In the genomic region with DNA sequence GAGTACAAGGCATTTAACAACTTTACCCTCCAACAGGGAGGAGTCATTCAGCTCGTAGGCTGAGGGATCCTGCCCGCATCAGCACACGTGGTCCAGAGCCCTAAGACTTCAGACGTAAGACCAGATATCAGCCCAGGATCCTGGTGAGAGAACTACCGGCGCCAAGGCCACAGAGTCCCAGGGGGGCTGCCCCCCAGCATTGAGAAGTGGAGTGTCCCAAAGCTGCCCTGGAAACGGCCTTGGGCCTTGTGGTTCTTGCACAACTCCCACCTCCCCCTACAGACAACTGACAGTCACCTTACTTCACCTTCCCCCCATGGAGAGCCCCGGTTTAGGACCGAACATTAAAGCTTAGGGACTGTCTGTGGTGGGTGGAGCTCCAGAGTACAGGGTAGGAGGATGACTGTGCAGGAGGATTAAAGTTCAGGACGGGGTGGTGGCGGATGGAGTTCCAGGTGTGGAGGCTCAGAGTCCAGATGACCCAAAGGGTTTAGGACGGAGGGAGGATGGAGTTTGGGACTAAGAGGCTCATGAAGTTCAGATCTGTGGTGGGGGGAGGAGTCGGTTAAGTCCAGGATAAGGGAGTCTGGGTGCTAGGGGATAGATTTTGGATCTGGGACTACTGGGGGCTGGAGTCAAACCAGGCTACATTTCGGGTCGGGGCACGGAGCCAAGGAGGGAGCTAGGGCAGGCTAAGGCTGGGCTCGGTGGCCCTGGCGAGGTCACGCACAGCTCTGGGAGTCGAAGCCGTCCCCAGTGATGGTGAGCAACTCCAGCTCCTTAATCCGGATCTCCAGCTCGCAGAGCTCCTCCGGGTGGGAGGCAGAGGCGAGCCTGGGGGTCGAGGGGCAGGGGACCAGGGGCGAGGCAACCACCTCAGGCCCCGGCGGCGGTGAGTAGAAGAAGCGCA, we compare ENCODE assay signal across 8 cellular contexts. TPM values are rescaled to one million over a fixed set of nuclear protein-coding genes. Genes with fewer than 3 reads are reported as not detected.
A peak's percentile ranks its signal among the peaks of the same experiment; 100 is the strongest.
DNase-seq lines count a peak whose midpoint lies in the region; ATAC-seq and TF ChIP-seq lines count a peak whose summit lies in the region.

No MANE protein-coding gene starts in this region.

- H3K27ac ChIP-seq in SJCRH30 (peak overlapping the region; percentile 53; the same call in 1 of the 2 replicates), prostate gland (peak overlapping the region; percentile 43 to 65)

- WGBS in prostate gland, result 68% methylated on average over 25 of the region's 31 CpGs

- DNase-seq in GM12864 (ENCODE audit: low read depth), result no peak
- DNase-seq in SJCRH30, result peak in 1 of 2 experiments; percentile 44
- DNase-seq in fibroblast of the aortic adventitia (ENCODE audit: low read depth), result no peak
- no peak for DNase-seq in prostate gland (ENCODE audit: low spot score)
- no peak for DNase-seq in activated effector memory CD4-positive, alpha-beta T cell treated with anti-CD3 and anti-CD28 coated beads, Interleukin-2, amount 50 U/mL, for 16 hours
- DNase-seq in dermis blood vessel endothelial cell, result no peak

- TF ChIP-seq POLR2A in prostate gland (IDR thresholded peaks at IDR 0.05), result no peak

- ATAC-seq in GM18502 (IDR thresholded peaks at IDR 0.05; ENCODE audit: poor library complexity, unreplicated experiment) (no peak), HG02938 (IDR thresholded peaks at IDR 0.05; ENCODE audit: unreplicated experiment) (no peak)

- H3K4me3 ChIP-seq in GM12864 (ENCODE audit: low read depth, low read length) (peak overlapping the region; percentile 65; the same call in 1 of the 2 replicates), SJCRH30 (peak overlapping the region; percentile 63), fibroblast of the aortic adventitia (ENCODE audit: low read depth, low read length) (peak overlapping the region; percentile 41), prostate gland (peak overlapping the region; percentile 41 to 43)

- H3K9me3 ChIP-seq in SJCRH30 (replicated peaks) (no peaks in the 10 kb centered on the region), prostate gland (no peaks in the 10 kb centered on the region)

- H3K4me1 ChIP-seq in SJCRH30 (peaks cover 19% of the 10 kb centered on the region), prostate gland (replicated peaks) (peaks cover 6% of the 10 kb centered on the region)

- intact Hi-C loops in prostate gland (cut with DNase I), result no loop called here

- H3K36me3 ChIP-seq in SJCRH30 (no peaks in the 10 kb centered on the region), prostate gland (no peaks in the 10 kb centered on the region)

- H3K27me3 ChIP-seq in SJCRH30 (no peaks in the 10 kb centered on the region), prostate gland (replicated peaks; ENCODE audit: insufficient read depth) (no peaks in the 10 kb centered on the region)

- TF ChIP-seq CTCF in GM12864 (IDR thresholded peaks at IDR 0.05; ENCODE audit: low read depth, low read length, missing control alignments) (no peak), fibroblast of the aortic adventitia (IDR thresholded peaks at IDR 0.05; ENCODE audit: insufficient read depth, low read length) (no peak), prostate gland (IDR thresholded peaks at IDR 0.05) (no peak)

RNA-seq across cellular contexts. Expression of gene C11orf91, which starts 0.9 kb away (rescaled TPM):
- 0.15 TPM in 1 of 2 replicates, not detected in the other for total RNA-seq in SJCRH30 (2014; rRNA removed; shearing (Covaris generic))
- total RNA-seq in fibroblast of the aortic adventitia (ENCODE audit: low replicate concordance) (not detected in 2 replicates), prostate gland (not detected), dermis blood vessel endothelial cell (not detected in 2 replicates)

RNA-seq across cellular contexts. Expression of gene CD59, which starts 36.5 kb away (rescaled TPM):
- 93.3 and 97.3 TPM in 2 replicates for total RNA-seq in SJCRH30 (2014; rRNA removed; shearing (Covaris generic))
- total RNA-seq in fibroblast of the aortic adventitia (ENCODE audit: low replicate concordance) (175 and 1,509 TPM in 2 replicates), prostate gland (100 to 1,000 TPM; 205 to 274 TPM), dermis blood vessel endothelial cell (931 and 1,060 TPM in 2 replicates)
